ENCODE assay signal across 6 cellular contexts in genomic region chr17:4938670-4939553, GRCh38. TPM values are rescaled to one million over a fixed set of nuclear protein-coding genes. Genes with fewer than 3 reads are reported as not detected.
DNase-seq lines count a peak whose midpoint lies in the region; ATAC-seq and TF ChIP-seq lines count a peak whose summit lies in the region.

No MANE protein-coding gene starts in this region.

- H3K4me3 Mint-ChIP-seq in central memory CD8-positive, alpha-beta T cell = peak overlapping the region; percentile 94

- H3K27me3 Mint-ChIP-seq in central memory CD8-positive, alpha-beta T cell = no peaks in the 10 kb centered on the region

- H3K27ac ChIP-seq in KOPT-K1 (ENCODE audit: low read depth, low read length, poor library complexity, severe bottlenecking) (peak overlapping the region; percentile 99), ovary (peak overlapping the region in 1 of 2 donors; percentile 93)

- WGBS in ovary, 3 donors = 51 to 57% (median 56%) methylated on average over 19 of the region's 19 CpGs

- intact Hi-C loops in ovary (cut with DNase I) = no loop called here

- H3K4me3 ChIP-seq in ovary = peak overlapping the region; percentile 88

- no peaks in the 10 kb centered on the region for H3K27me3 ChIP-seq in ovary

- peaks cover 14% of the 10 kb centered on the region for H3K4me1 ChIP-seq in ovary (ENCODE audit: insufficient read depth)

- DNase-seq in central memory CD8-positive, alpha-beta T cell (ENCODE audit: low spot score in 2 of 2) = no peak
- DNase-seq in ovary = peak in 1 of 5 donors; percentile 23
- no peak for DNase-seq in superior temporal gyrus (ENCODE audit: extremely low spot score)
- no peak for DNase-seq in GM13976 (ENCODE audit: low spot score)

- no peaks in the 10 kb centered on the region for H3K9me3 Mint-ChIP-seq in central memory CD8-positive, alpha-beta T cell

- no peak for TF ChIP-seq POLR2A in ovary (IDR thresholded peaks at IDR 0.05)

- H3K36me3 ChIP-seq in KOPT-K1 (ENCODE audit: insufficient read depth, low read length) (peaks cover 55% of the 10 kb centered on the region), ovary (no peaks in the 10 kb centered on the region)

- H3K4me1 Mint-ChIP-seq in central memory CD8-positive, alpha-beta T cell = peaks cover 70% of the 10 kb centered on the region

- peaks cover 36% of the 10 kb centered on the region for H3K36me3 Mint-ChIP-seq in central memory CD8-positive, alpha-beta T cell (ENCODE audit: insufficient read depth)

- H3K9me3 ChIP-seq in KOPT-K1 (ENCODE audit: insufficient read depth, low read length, poor library complexity, severe bottlenecking) (no peaks in the 10 kb centered on the region), ovary (no peaks in the 10 kb centered on the region)

- ATAC-seq in central memory CD8-positive, alpha-beta T cell (replicated peaks; ENCODE audit: extremely low read depth, poor library complexity, severe bottlenecking) = no peak
- no peak for ATAC-seq in HG02970 (IDR thresholded peaks at IDR 0.05; ENCODE audit: low FRiP score, unreplicated experiment)

- in situ Hi-C loops in GM13976 (cut with MboI; ENCODE audit: low sequenced_read_pairs, unreplicated experiment) = no loop called here

- TF ChIP-seq CTCF in ovary (IDR thresholded peaks at IDR 0.05) (no peak), GM13976 (IDR thresholded peaks at IDR 0.05; ENCODE audit: borderline replicate concordance, control extremely low read depth, extremely low read depth, insufficient read depth, missing control alignments) (no peak)

- peak overlapping the region; percentile 50 for H3K27ac Mint-ChIP-seq in central memory CD8-positive, alpha-beta T cell (ENCODE audit: low read depth)

- no peak for TF ChIP-seq EP300 in ovary (IDR thresholded peaks at IDR 0.05)

RNA-seq across cellular contexts. Expression of gene SLC25A11, which starts 0.9 kb away (rescaled TPM):
- total RNA-seq in ovary = 10 to 100 TPM; 18.7 to 55.4 (median 42.3) TPM
- polyA plus RNA-seq in ovary = 10 to 100 TPM; 12.7 to 44.1 TPM

RNA-seq across cellular contexts. Expression of gene RNF167, which starts 1.2 kb away (rescaled TPM):
- total RNA-seq in ovary = 10 to 100 TPM; 22.7 to 89.6 (median 78.1) TPM
- 100 to 1,000 TPM in 1 of 2 donors, 10 to 100 TPM in 1; 91.8 to 221 TPM for polyA plus RNA-seq in ovary

RNA-seq across cellular contexts. Expression of gene GP1BA, which starts 6.8 kb away (rescaled TPM):
- under 1 TPM in 1 of 7 donors, not detected in 6; 0.10 TPM for total RNA-seq in ovary
- under 1 TPM in 1 of 2 donors, not detected in 1; 0.04 TPM for polyA plus RNA-seq in ovary

RNA-seq across cellular contexts. Expression of gene PFN1, which starts 9.4 kb away (rescaled TPM):
- 100 to 1,000 TPM; 201 to 415 (median 323) TPM for total RNA-seq in ovary
- 100 to 1,000 TPM; 254 to 542 TPM for polyA plus RNA-seq in ovary

RNA-seq across cellular contexts. Expression of gene ENO3, which starts 12.0 kb away (rescaled TPM):
- 1 to 10 TPM; 2.5 to 6.1 (median 4.1) TPM for total RNA-seq in ovary
- 1 to 10 TPM; 1.8 to 5.0 TPM for polyA plus RNA-seq in ovary
